In the genomic region with DNA sequence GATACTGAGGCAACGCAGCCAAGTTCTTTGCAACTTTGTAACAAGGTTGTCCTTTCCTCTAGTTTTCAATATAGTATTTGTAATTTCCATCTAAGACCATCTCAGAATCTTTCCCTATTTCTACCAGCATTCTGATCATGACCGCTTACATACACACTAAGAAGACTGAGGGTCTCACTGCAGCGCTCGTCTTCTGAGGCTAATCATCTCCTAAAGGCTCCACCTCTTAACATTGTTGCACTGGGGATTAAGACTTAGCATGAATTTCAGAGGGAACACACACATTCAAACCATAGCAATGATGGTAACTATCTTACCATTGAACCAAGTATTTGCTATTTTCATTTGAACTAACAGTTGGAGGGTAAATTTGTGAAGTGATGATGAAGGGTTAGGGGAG, we compare ENCODE assay signal across 21 cellular contexts.
DNase-seq lines count a peak whose midpoint lies in the region; ATAC-seq, FAIRE-seq and TF ChIP-seq lines count a peak whose summit lies in the region.
"Had no signal": no experiment of that assay in that cellular context is flagged by ENCODE, and none has a peak within 500 bp of the region (broad histone marks: within the 10 kb centered on the region; RNA-seq: fewer than 3 reads in every experiment).

No MANE protein-coding gene starts in this region.

- H3K27ac Mint-ChIP-seq in WTC11, result peak overlapping the region; percentile 76
- H3K27ac Mint-ChIP-seq in activated CD4-positive, alpha-beta T cell treated with anti-CD3 and anti-CD28 coated beads, Interleukin-2, amount 10 ng/mL, durations not matched to agents 7 days and 5 days, result no peak overlapping the region
- no peak overlapping the region for H3K27ac Mint-ChIP-seq in stimulated activated memory B cell treated with anti-CD40 and anti-IgM and Interleukin-4, amounts not matched to agents 10 μg/mL and 1 μg/mL and 100 μg/mL, for 72 hours
- H3K27ac Mint-ChIP-seq: CD8-positive, alpha-beta memory T cell had no signal

- CTCF ChIA-PET in WTC11 (lab: Charles Lee), result interaction anchor here (0.7 to 1.0 kb wide), 2 partner anchors 11 to 304 kb away, joined by 3 to 5 read pairs; no protein-coding TSS in a partner anchor
- CTCF ChIA-PET in activated CD4-positive, alpha-beta T cell treated with anti-CD3 and anti-CD28 coated beads, Interleukin-2, amount 10 ng/mL, durations not matched to agents 7 days and 5 days (lab: Charles Lee), result no interaction called here

- H3K27me3 ChIP-seq in iPS-20b (ENCODE audit: insufficient read depth, low read length) (no peaks in the 10 kb centered on the region), osteoblast (ENCODE audit: insufficient read depth, low read length) (no peaks in the 10 kb centered on the region)
- H3K27me3 ChIP-seq: BLaER1 treated with 17β-estradiol and CSF1 and Interleukin-3, amounts not matched to agents 10 nM and 100 nM had no signal

- peaks cover 13% of the 10 kb centered on the region for H3K9me3 Mint-ChIP-seq in WTC11
- H3K9me3 Mint-ChIP-seq in activated CD4-positive, alpha-beta T cell treated with anti-CD3 and anti-CD28 coated beads, Interleukin-2, amount 10 ng/mL, durations not matched to agents 7 days and 5 days, result no peaks in the 10 kb centered on the region
- H3K9me3 Mint-ChIP-seq in stimulated activated memory B cell treated with anti-CD40 and anti-IgM and Interleukin-4, amounts not matched to agents 10 μg/mL and 1 μg/mL and 100 μg/mL, for 72 hours, result no peaks in the 10 kb centered on the region

- peak overlapping the region; percentile 61; the same call in 1 of the 2 replicates for H3K9ac ChIP-seq in iPS-20b (ENCODE audit: low read depth, low read length)
- H3K9ac ChIP-seq: BLaER1 treated with 17β-estradiol and CSF1 and Interleukin-3, amounts not matched to agents 10 nM and 100 nM; KMS-11 had no signal

- H3K4me1 Mint-ChIP-seq in WTC11, result peaks cover 55% of the 10 kb centered on the region
- H3K4me1 Mint-ChIP-seq in activated CD4-positive, alpha-beta T cell treated with anti-CD3 and anti-CD28 coated beads, Interleukin-2, amount 10 ng/mL, durations not matched to agents 7 days and 5 days, result no peaks in the 10 kb centered on the region
- H3K4me1 Mint-ChIP-seq in stimulated activated memory B cell treated with anti-CD40 and anti-IgM and Interleukin-4, amounts not matched to agents 10 μg/mL and 1 μg/mL and 100 μg/mL, for 72 hours, result no peaks in the 10 kb centered on the region
- H3K4me1 Mint-ChIP-seq: CD8-positive, alpha-beta memory T cell had no signal

- ATAC-seq in WTC11 (peak; percentile 7), GM21381 (IDR thresholded peaks at IDR 0.05; ENCODE audit: unreplicated experiment) (no peak)
- no peak for ATAC-seq in stimulated activated memory B cell treated with anti-CD40 and anti-IgM and Interleukin-4, amounts not matched to agents 10 μg/mL and 1 μg/mL and 100 μg/mL, for 72 hours
- ATAC-seq: A549 had no signal

- H3K9me3 ChIP-seq in iPS-20b (ENCODE audit: insufficient read depth, low read depth, low read length) (peaks cover 8% of the 10 kb centered on the region), osteoblast (ENCODE audit: low read depth, low read length) (no peaks in the 10 kb centered on the region)
- H3K9me3 ChIP-seq: A549 had no signal

- peak overlapping the region; percentile 75 for H3K27ac ChIP-seq in iPS-20b (ENCODE audit: low read length)
- H3K27ac ChIP-seq in osteoblast (ENCODE audit: low read depth, low read length), result no peak overlapping the region
- H3K27ac ChIP-seq: A549; BLaER1 treated with 17β-estradiol and CSF1 and Interleukin-3, amounts not matched to agents 10 nM and 100 nM; KMS-11 had no signal

- H4K20me1 ChIP-seq in osteoblast (ENCODE audit: insufficient read depth, low read length), result no peaks in the 10 kb centered on the region
- H4K20me1 ChIP-seq: BLaER1 treated with 17β-estradiol and CSF1 and Interleukin-3, amounts not matched to agents 10 nM and 100 nM had no signal

- H3K36me3 ChIP-seq in iPS-20b (ENCODE audit: insufficient read depth, low read depth, low read length) (peaks cover 12% of the 10 kb centered on the region; the same call in 1 of the 2 replicates), osteoblast (ENCODE audit: insufficient read depth, low read length) (no peaks in the 10 kb centered on the region)
- H3K36me3 ChIP-seq: BLaER1 treated with 17β-estradiol and CSF1 and Interleukin-3, amounts not matched to agents 10 nM and 100 nM had no signal

- H3K4me2 ChIP-seq in osteoblast (ENCODE audit: insufficient read depth, low read length), result no peak overlapping the region
- H3K4me2 ChIP-seq: A549; BLaER1 treated with 17β-estradiol and CSF1 and Interleukin-3, amounts not matched to agents 10 nM and 100 nM; KMS-11 had no signal

- POLR2A ChIA-PET in WTC11 (lab: Charles Lee), result no interaction called here
- POLR2A ChIA-PET in activated CD4-positive, alpha-beta T cell treated with anti-CD3 and anti-CD28 coated beads, Interleukin-2, amount 10 ng/mL, durations not matched to agents 7 days and 5 days (lab: Charles Lee), result no interaction called here

- peak overlapping the region; percentile 53; the same call in 1 of the 2 replicates for H3K4me3 ChIP-seq in iPS-20b (ENCODE audit: low read length)
- H3K4me3 ChIP-seq in osteoblast (ENCODE audit: insufficient read depth, low read length), result no peak overlapping the region
- H3K4me3 ChIP-seq: A549; BLaER1 treated with 17β-estradiol and CSF1 and Interleukin-3, amounts not matched to agents 10 nM and 100 nM had no signal

- H3K79me2 ChIP-seq in osteoblast (ENCODE audit: insufficient read depth, low read length), result no peaks in the 10 kb centered on the region

- no peaks in the 10 kb centered on the region for H3K27me3 Mint-ChIP-seq in WTC11 (ENCODE audit: low read depth)
- H3K27me3 Mint-ChIP-seq in activated CD4-positive, alpha-beta T cell treated with anti-CD3 and anti-CD28 coated beads, Interleukin-2, amount 10 ng/mL, durations not matched to agents 7 days and 5 days, result peaks cover 4% of the 10 kb centered on the region
- H3K27me3 Mint-ChIP-seq in stimulated activated memory B cell treated with anti-CD40 and anti-IgM and Interleukin-4, amounts not matched to agents 10 μg/mL and 1 μg/mL and 100 μg/mL, for 72 hours, result peaks cover 14% of the 10 kb centered on the region

- H3K36me3 Mint-ChIP-seq in WTC11, result peaks cover 15% of the 10 kb centered on the region
- no peaks in the 10 kb centered on the region for H3K36me3 Mint-ChIP-seq in activated CD4-positive, alpha-beta T cell treated with anti-CD3 and anti-CD28 coated beads, Interleukin-2, amount 10 ng/mL, durations not matched to agents 7 days and 5 days (ENCODE audit: low read depth)
- no peaks in the 10 kb centered on the region for H3K36me3 Mint-ChIP-seq in stimulated activated memory B cell treated with anti-CD40 and anti-IgM and Interleukin-4, amounts not matched to agents 10 μg/mL and 1 μg/mL and 100 μg/mL, for 72 hours
- H3K36me3 Mint-ChIP-seq: CD8-positive, alpha-beta memory T cell had no signal

- H2AFZ ChIP-seq in osteoblast (ENCODE audit: low read length), result peak overlapping the region; percentile 49

- FAIRE-seq in H54 (lab: Jason Lieb, UNC), result peak; percentile 73
- FAIRE-seq: A549, GM12891, GM18507 had no signal

- TF ChIP-seq CTCF in WTC11 (IDR thresholded peaks at IDR 0.05) (no peak), osteoblast (IDR thresholded peaks at IDR 0.05; ENCODE audit: extremely low read depth, low read depth, low read length) (no peak)

- H3K4me3 Mint-ChIP-seq in WTC11, result peak overlapping the region; percentile 3
- no peak overlapping the region for H3K4me3 Mint-ChIP-seq in activated CD4-positive, alpha-beta T cell treated with anti-CD3 and anti-CD28 coated beads, Interleukin-2, amount 10 ng/mL, durations not matched to agents 7 days and 5 days
- no peak overlapping the region for H3K4me3 Mint-ChIP-seq in stimulated activated memory B cell treated with anti-CD40 and anti-IgM and Interleukin-4, amounts not matched to agents 10 μg/mL and 1 μg/mL and 100 μg/mL, for 72 hours
- H3K4me3 Mint-ChIP-seq: CD8-positive, alpha-beta memory T cell had no signal

- peaks cover 30% of the 10 kb centered on the region; the same call in 1 of the 2 replicates for H3K4me1 ChIP-seq in iPS-20b (ENCODE audit: insufficient read depth, low read length)
- no peaks in the 10 kb centered on the region for H3K4me1 ChIP-seq in osteoblast (ENCODE audit: insufficient read depth, low read length)
- H3K4me1 ChIP-seq: A549; BLaER1 treated with 17β-estradiol and CSF1 and Interleukin-3, amounts not matched to agents 10 nM and 100 nM had no signal

- TF ChIP-seq POLR2A in H54 (IDR thresholded peaks at IDR 0.05; ENCODE audit: low read depth, low read length), result no peak

- DNase-seq in H54 (ENCODE audit: insufficient read length, low spot score) (no peak), WTC11 (ENCODE audit: low spot score) (no peak), osteoblast (ENCODE audit: insufficient read length, low spot score, missing footprints) (no peak), COLO668 (lab: John Stamatoyannopoulos, UW; ENCODE audit: unreplicated experiment) (no peak)
- DNase-seq in activated CD4-positive, alpha-beta T cell treated with anti-CD3 and anti-CD28 coated beads, Interleukin-2, amount 10 ng/mL, durations not matched to agents 7 days and 5 days, result no peak
- DNase-seq: CD8-positive, alpha-beta memory T cell; DMS79 treated with DMSO at 0.1 percent for 48 hours; GF-D8; NCI-H1092 treated with DMSO at 0.1 percent for 48 hours; NCI-H1694; NCI-H526 treated with DMSO at 0.1 percent for 48 hours; OCI-M1; SHP77 treated with DMSO at 0.1 percent for 48 hours had no signal

TF ChIP-seq in WTC11, 78 proteins besides CTCF, POLR2A, EP300 and RAD21:
- TF ChIP-seq KAT7 (CRISPR knock-in tag; IDR thresholded peaks at IDR 0.05; ENCODE audit: borderline replicate concordance) (no peak), MYBL2 (CRISPR knock-in tag; IDR thresholded peaks at IDR 0.05) (no peak), NR3C1 (CRISPR knock-in tag; conservative IDR thresholded peaks at IDR 0.05; ENCODE audit: low read depth) (no peak), ZNF121 (CRISPR knock-in tag; IDR thresholded peaks at IDR 0.05) (no peak), TEAD1 (CRISPR knock-in tag; IDR thresholded peaks at IDR 0.05) (peak; percentile 40; the same call in 1 of the 2 replicates)
